ENCODE assay signal across 12 cellular contexts in genomic region chr2:20616341-20616871, GRCh38. TPM values are rescaled to one million over a fixed set of nuclear protein-coding genes. Genes with fewer than 3 reads are reported as not detected.
DNase-seq lines count a peak whose midpoint lies in the region; TF ChIP-seq lines count a peak whose summit lies in the region.
"Had no signal": no experiment of that assay in that cellular context is flagged by ENCODE, and none has a peak within 500 bp of the region (broad histone marks: within the 10 kb centered on the region; RNA-seq: fewer than 3 reads in every experiment).

No MANE protein-coding gene starts in this region.

- H3K9me3 ChIP-seq in hepatocyte (ENCODE audit: low read depth), result no peaks in the 10 kb centered on the region

- no peak overlapping the region for H3K4me3 ChIP-seq in hepatocyte
- H3K4me3 ChIP-seq in urinary bladder (ENCODE audit: low read depth, low read length), result no peak overlapping the region

- H3K27ac ChIP-seq in hepatocyte (peak overlapping the region; percentile 91), urinary bladder (ENCODE audit: low read depth) (peak overlapping the region; percentile 78)

- 94% methylated on average over 4 of the region's 4 CpGs for WGBS in hepatocyte (ENCODE audit: low lambda C conversion rate, missing lambda C conversion rate)
- WGBS in urinary bladder, result 88% methylated on average over 4 of the region's 4 CpGs

- H3K36me3 Mint-ChIP-seq in activated naive CD4-positive, alpha-beta T cell treated with anti-CD3 and anti-CD28 coated beads, Interleukin-2, amount 10 ng/mL, durations not matched to agents 7 days and 5 days, result no peaks in the 10 kb centered on the region
- peaks cover 6% of the 10 kb centered on the region for H3K36me3 Mint-ChIP-seq in activated naive CD4-positive, alpha-beta T cell treated with anti-CD3 and anti-CD28 coated beads for 36 hours (ENCODE audit: low read depth)
- peaks cover 2% of the 10 kb centered on the region for H3K36me3 Mint-ChIP-seq in progenitor cell of endocrine pancreas (ENCODE audit: insufficient read depth)

- no peaks in the 10 kb centered on the region for H3K9me3 Mint-ChIP-seq in activated naive CD4-positive, alpha-beta T cell treated with anti-CD3 and anti-CD28 coated beads, Interleukin-2, amount 10 ng/mL, durations not matched to agents 7 days and 5 days
- H3K9me3 Mint-ChIP-seq in activated naive CD4-positive, alpha-beta T cell treated with anti-CD3 and anti-CD28 coated beads for 36 hours, result no peaks in the 10 kb centered on the region
- no peaks in the 10 kb centered on the region for H3K9me3 Mint-ChIP-seq in progenitor cell of endocrine pancreas (ENCODE audit: low read depth)
- H3K9me3 Mint-ChIP-seq: nephron progenitor cell had no signal

- no peak overlapping the region for H3K27ac Mint-ChIP-seq in activated naive CD4-positive, alpha-beta T cell treated with anti-CD3 and anti-CD28 coated beads, Interleukin-2, amount 10 ng/mL, durations not matched to agents 7 days and 5 days
- no peak overlapping the region for H3K27ac Mint-ChIP-seq in activated naive CD4-positive, alpha-beta T cell treated with anti-CD3 and anti-CD28 coated beads for 36 hours
- no peak overlapping the region for H3K27ac Mint-ChIP-seq in progenitor cell of endocrine pancreas

- no peaks in the 10 kb centered on the region for H3K9me2 ChIP-seq in hepatocyte (replicated peaks; ENCODE audit: insufficient read depth)

- no peaks in the 10 kb centered on the region for H4K20me1 ChIP-seq in hepatocyte (ENCODE audit: insufficient read depth, poor library complexity, severe bottlenecking)

- H2AFZ ChIP-seq in hepatocyte, result no peak overlapping the region

- H3K79me2 ChIP-seq in hepatocyte, result no peaks in the 10 kb centered on the region

- CTCF ChIA-PET in activated naive CD4-positive, alpha-beta T cell treated with anti-CD3 and anti-CD28 coated beads, Interleukin-2, amount 10 ng/mL, durations not matched to agents 7 days and 5 days (lab: Charles Lee), result interaction anchor here (1.2 kb wide), 1 partner anchor 27 kb away, joined by 3 read pairs; no protein-coding TSS in a partner anchor
- CTCF ChIA-PET in activated naive CD4-positive, alpha-beta T cell treated with anti-CD3 and anti-CD28 coated beads for 36 hours (lab: Charles Lee), result interaction anchor here (0.8 kb wide), 1 partner anchor 26 kb away, joined by 3 read pairs; no protein-coding TSS in a partner anchor

- no peak for TF ChIP-seq CTCF in hepatocyte (IDR thresholded peaks at IDR 0.05; ENCODE audit: poor library complexity)
- no peak for TF ChIP-seq CTCF in progenitor cell of endocrine pancreas (IDR thresholded peaks at IDR 0.05; ENCODE audit: unreplicated experiment)

- H3K4me2 ChIP-seq in hepatocyte, result no peak overlapping the region

- no peak overlapping the region for H3K4me3 Mint-ChIP-seq in activated naive CD4-positive, alpha-beta T cell treated with anti-CD3 and anti-CD28 coated beads, Interleukin-2, amount 10 ng/mL, durations not matched to agents 7 days and 5 days
- H3K4me3 Mint-ChIP-seq in activated naive CD4-positive, alpha-beta T cell treated with anti-CD3 and anti-CD28 coated beads for 36 hours, result no peak overlapping the region
- H3K4me3 Mint-ChIP-seq in progenitor cell of endocrine pancreas (ENCODE audit: low read depth), result no peak overlapping the region
- H3K4me3 Mint-ChIP-seq: nephron progenitor cell had no signal

- H3K36me3 ChIP-seq in hepatocyte (replicated peaks; ENCODE audit: insufficient read depth, low read depth), result no peaks in the 10 kb centered on the region
- H3K36me3 ChIP-seq in urinary bladder (ENCODE audit: insufficient read depth), result no peaks in the 10 kb centered on the region

- peak; percentile 16 for DNase-seq in activated naive CD4-positive, alpha-beta T cell treated with anti-CD3 and anti-CD28 coated beads, Interleukin-2, amount 10 ng/mL, durations not matched to agents 7 days and 5 days
- DNase-seq in activated naive CD4-positive, alpha-beta T cell treated with anti-CD3 and anti-CD28 coated beads for 36 hours, result no peak
- DNase-seq in hepatocyte (ENCODE audit: low spot score), result no peak
- peak in 7 of 10 donors; percentile 3 to 42 (median 13) for DNase-seq in posterior cingulate gyrus
- no peak for DNase-seq in DMS53 treated with DMSO at 0.1 percent for 48 hours (lab: John Stamatoyannopoulos, UW; ENCODE audit: unreplicated experiment)
- no peak for DNase-seq in progenitor cell of endocrine pancreas (ENCODE audit: low spot score, unreplicated experiment)
- no peak for DNase-seq in NCI-H2196 (lab: John Stamatoyannopoulos, UW; ENCODE audit: unreplicated experiment)
- DNase-seq: erythroblast; NCI-H1092; stimulated activated naive CD4-positive, alpha-beta T cell treated with Interleukin-2 at 50 U/mL for 16 hours had no signal

- H3K4me1 ChIP-seq in hepatocyte (ENCODE audit: insufficient read depth) (peaks cover 43% of the 10 kb centered on the region), urinary bladder (ENCODE audit: insufficient read depth) (peaks cover 3% of the 10 kb centered on the region)

- no peaks in the 10 kb centered on the region for H3K27me3 Mint-ChIP-seq in activated naive CD4-positive, alpha-beta T cell treated with anti-CD3 and anti-CD28 coated beads, Interleukin-2, amount 10 ng/mL, durations not matched to agents 7 days and 5 days
- H3K27me3 Mint-ChIP-seq in activated naive CD4-positive, alpha-beta T cell treated with anti-CD3 and anti-CD28 coated beads for 36 hours (ENCODE audit: low read depth), result no peaks in the 10 kb centered on the region
- H3K27me3 Mint-ChIP-seq in progenitor cell of endocrine pancreas, result no peaks in the 10 kb centered on the region

- H3K27me3 ChIP-seq in hepatocyte, result no peaks in the 10 kb centered on the region

- intact Hi-C loops in activated naive CD4-positive, alpha-beta T cell treated with anti-CD3 and anti-CD28 coated beads for 36 hours (cut with micrococcal nuclease), result no loop called here
- intact Hi-C loops in posterior cingulate gyrus (cut with DNase I), result no loop called here

- no peaks in the 10 kb centered on the region for H3K4me1 Mint-ChIP-seq in activated naive CD4-positive, alpha-beta T cell treated with anti-CD3 and anti-CD28 coated beads, Interleukin-2, amount 10 ng/mL, durations not matched to agents 7 days and 5 days
- no peaks in the 10 kb centered on the region for H3K4me1 Mint-ChIP-seq in activated naive CD4-positive, alpha-beta T cell treated with anti-CD3 and anti-CD28 coated beads for 36 hours (ENCODE audit: low read depth)
- peaks cover 3% of the 10 kb centered on the region for H3K4me1 Mint-ChIP-seq in progenitor cell of endocrine pancreas (ENCODE audit: low read depth)

RNA-seq across cellular contexts. Expression of gene HS1BP3, which starts 34.5 kb away (rescaled TPM):
- total RNA-seq in activated naive CD4-positive, alpha-beta T cell treated with anti-CD3 and anti-CD28 coated beads for 36 hours, result 1 to 10 TPM; 6.0 to 6.1 TPM
- 25.8 and 26.8 TPM in 2 replicates for total RNA-seq in hepatocyte
- polyA plus RNA-seq in hepatocyte, result 26.3 and 29.6 TPM in 2 replicates
- 19.0 TPM for total RNA-seq in urinary bladder
- polyA plus RNA-seq in urinary bladder, result 43.8 TPM
- total RNA-seq in progenitor cell of endocrine pancreas, result 15.9 and 16.5 TPM in 2 replicates

RNA-seq across cellular contexts. Expression of gene GDF7, which starts 50.5 kb away (rescaled TPM):
- total RNA-seq in activated naive CD4-positive, alpha-beta T cell treated with anti-CD3 and anti-CD28 coated beads for 36 hours, result not detected
- total RNA-seq in hepatocyte (0.24 and 0.37 TPM in 2 replicates), urinary bladder (2.2 TPM), progenitor cell of endocrine pancreas (0.16 and 0.17 TPM in 2 replicates)
- polyA plus RNA-seq in hepatocyte (0.10 and 0.24 TPM in 2 replicates), urinary bladder (0.79 TPM)

Comparison
In these comparisons a context has a peak if more than half of its experiments do, and no peak if none do; other contexts are left out.
1. DNase-seq: peak in activated naive CD4-positive, alpha-beta T cell treated with anti-CD3 and anti-CD28 coated beads, Interleukin-2, amount 10 ng/mL, durations not matched to agents 7 days and 5 days (single experiment) and posterior cingulate gyrus (7 of 10); none in activated naive CD4-positive, alpha-beta T cell treated with anti-CD3 and anti-CD28 coated beads for 36 hours (single experiment), hepatocyte (single experiment), DMS53 treated with DMSO at 0.1 percent for 48 hours (single experiment), progenitor cell of endocrine pancreas (single experiment) and NCI-H2196 (single experiment).